27 cellular contexts compared by ENCODE assay signal in genomic region chr3:16270855-16271254, GRCh38.
"Had no signal": no experiment of that assay in that cellular context is flagged by ENCODE, and none has a peak within 500 bp of the region (broad histone marks: within the 10 kb centered on the region; RNA-seq: fewer than 3 reads in every experiment).

No MANE protein-coding gene starts in this region.

- H3K4me3 ChIP-seq: stomach, suprapubic skin, testis, thoracic aorta, thyroid gland, tibial artery, tibial nerve, transverse colon, upper lobe of left lung, upper lobe of right lung, uterus, vagina had no signal

- ATAC-seq: stimulated activated effector memory CD8-positive, alpha-beta T cell treated with anti-CD3 and anti-CD28 coated beads, Interleukin-12 subunit alpha, Interleukin-12 subunit beta, amount 100 ng/mL, for 72 hours; stimulated activated memory B cell treated with anti-CD40 and anti-IgM and Interleukin-4, amounts not matched to agents 10 μg/mL and 1 μg/mL and 100 μg/mL, for 72 hours; stimulated activated naive B cell treated with anti-CD40 and anti-IgM and Interleukin-4, amounts not matched to agents 10 μg/mL and 1 μg/mL and 100 μg/mL, for 72 hours; stimulated activated naive CD8-positive, alpha-beta T cell treated with anti-CD3 and anti-CD28 coated beads, Interleukin-15, amount 100 ng/mL, for 72 hours; stimulated activated naive CD8-positive, alpha-beta T cell treated with anti-CD3 and anti-CD28 coated beads, Interleukin-15, Interleukin-2, amounts not matched to agents 100 U/mL and 50 U/mL, for 24 hours; upper lobe of right lung had no signal

- H3K36me3 ChIP-seq: uterus had no signal

- H3K9me3 ChIP-seq: stomach, suprapubic skin, testis, thoracic aorta, thyroid gland, tibial artery, tibial nerve, transverse colon, upper lobe of left lung, upper lobe of right lung, uterus, vagina had no signal

- H3K27ac Mint-ChIP-seq: stimulated activated effector memory CD8-positive, alpha-beta T cell treated with anti-CD3 and anti-CD28 coated beads, Interleukin-12 subunit alpha, Interleukin-12 subunit beta, amount 100 ng/mL, for 72 hours; stimulated activated memory B cell treated with anti-CD40 and anti-IgM and Interleukin-4, amounts not matched to agents 10 μg/mL and 1 μg/mL and 100 μg/mL, for 72 hours; stimulated activated naive B cell treated with anti-CD40 and anti-IgM and Interleukin-4, amounts not matched to agents 10 μg/mL and 1 μg/mL and 100 μg/mL, for 72 hours; stimulated activated naive CD8-positive, alpha-beta T cell treated with anti-CD3 and anti-CD28 coated beads, Interleukin-15, Interleukin-2, amounts not matched to agents 100 ng/mL and 50 ng/mL, for 24 hours; type B pancreatic cell had no signal

- H3K9me3 Mint-ChIP-seq: stimulated activated effector memory CD8-positive, alpha-beta T cell treated with anti-CD3 and anti-CD28 coated beads, Interleukin-12 subunit alpha, Interleukin-12 subunit beta, amount 100 ng/mL, for 72 hours; stimulated activated memory B cell treated with anti-CD40 and anti-IgM and Interleukin-4, amounts not matched to agents 10 μg/mL and 1 μg/mL and 100 μg/mL, for 72 hours; stimulated activated naive B cell treated with anti-CD40 and anti-IgM and Interleukin-4, amounts not matched to agents 10 μg/mL and 1 μg/mL and 100 μg/mL, for 72 hours; stimulated activated naive CD8-positive, alpha-beta T cell treated with anti-CD3 and anti-CD28 coated beads, Interleukin-15, amount 100 ng/mL, for 72 hours; stimulated activated naive CD8-positive, alpha-beta T cell treated with anti-CD3 and anti-CD28 coated beads, Interleukin-15, Interleukin-2, amounts not matched to agents 100 ng/mL and 50 ng/mL, for 24 hours; type B pancreatic cell had no signal

- H3K27ac ChIP-seq: stomach, suprapubic skin, testis, thoracic aorta, thyroid gland, tibial artery, tibial nerve, transverse colon, upper lobe of left lung, upper lobe of right lung, uterus, vagina had no signal

- H3K4me3 Mint-ChIP-seq: stimulated activated effector memory CD8-positive, alpha-beta T cell treated with anti-CD3 and anti-CD28 coated beads, Interleukin-12 subunit alpha, Interleukin-12 subunit beta, amount 100 ng/mL, for 72 hours; stimulated activated memory B cell treated with anti-CD40 and anti-IgM and Interleukin-4, amounts not matched to agents 10 μg/mL and 1 μg/mL and 100 μg/mL, for 72 hours; stimulated activated naive B cell treated with anti-CD40 and anti-IgM and Interleukin-4, amounts not matched to agents 10 μg/mL and 1 μg/mL and 100 μg/mL, for 72 hours; stimulated activated naive CD8-positive, alpha-beta T cell treated with anti-CD3 and anti-CD28 coated beads, Interleukin-15, amount 100 ng/mL, for 72 hours; stimulated activated naive CD8-positive, alpha-beta T cell treated with anti-CD3 and anti-CD28 coated beads, Interleukin-15, Interleukin-2, amounts not matched to agents 100 ng/mL and 50 ng/mL, for 24 hours; type B pancreatic cell had no signal

- DNase-seq: stimulated activated CD4-positive, alpha-beta T cell treated with anti-CD3 and anti-CD28 coated beads, Interleukin-2, amount 100 ng/mL, for 48 hours; stimulated activated CD4-positive, alpha-beta T cell treated with anti-CD3 and anti-CD28 coated beads, Interleukin-4, amount 100 ng/mL, for 1 hour; stimulated activated CD4-positive, alpha-beta T cell treated with anti-CD3 and anti-CD28 coated beads, Interleukin-4, amount 100 ng/mL, for 24 hours; stimulated activated CD4-positive, alpha-beta T cell treated with anti-CD3 and anti-CD28 coated beads, Interleukin-4, amount 100 ng/mL, for 4 hours; stimulated activated CD8-positive, alpha-beta memory T cell treated with anti-CD3 and anti-CD28 coated beads, Interleukin-4, amount 100 ng/mL, for 48 hours; stimulated activated naive B cell treated with anti-CD40 and anti-IgM and Interleukin-4, amounts not matched to agents 10 μg/mL and 1 μg/mL and 100 μg/mL, for 72 hours; stimulated activated naive CD4-positive, alpha-beta T cell; stimulated activated naive CD4-positive, alpha-beta T cell treated with Interleukin-2 at 50 U/mL for 16 hours; stimulated activated naive CD8-positive, alpha-beta T cell treated with anti-CD3 and anti-CD28 coated beads, Interleukin-15, amount 100 ng/mL, for 72 hours; stimulated activated naive CD8-positive, alpha-beta T cell treated with anti-CD3 and anti-CD28 coated beads, Interleukin-15, Interleukin-2, amounts not matched to agents 100 U/mL and 50 U/mL, for 24 hours; stomach; substantia nigra; testis; thyroid gland; tibial artery; transverse colon; upper lobe of left lung; upper lobe of right lung; uterus had no signal

- H3K27me3 Mint-ChIP-seq: stimulated activated memory B cell treated with anti-CD40 and anti-IgM and Interleukin-4, amounts not matched to agents 10 μg/mL and 1 μg/mL and 100 μg/mL, for 72 hours; stimulated activated naive B cell treated with anti-CD40 and anti-IgM and Interleukin-4, amounts not matched to agents 10 μg/mL and 1 μg/mL and 100 μg/mL, for 72 hours; stimulated activated naive CD8-positive, alpha-beta T cell treated with anti-CD3 and anti-CD28 coated beads, Interleukin-15, amount 100 ng/mL, for 72 hours; stimulated activated naive CD8-positive, alpha-beta T cell treated with anti-CD3 and anti-CD28 coated beads, Interleukin-15, Interleukin-2, amounts not matched to agents 100 ng/mL and 50 ng/mL, for 24 hours; type B pancreatic cell had no signal

- H3K27me3 ChIP-seq: stomach, suprapubic skin, testis, thyroid gland, tibial artery, tibial nerve, transverse colon, upper lobe of left lung, upper lobe of right lung, uterus, vagina had no signal

- H3K4me1 ChIP-seq: uterus had no signal
